In the genomic region with DNA sequence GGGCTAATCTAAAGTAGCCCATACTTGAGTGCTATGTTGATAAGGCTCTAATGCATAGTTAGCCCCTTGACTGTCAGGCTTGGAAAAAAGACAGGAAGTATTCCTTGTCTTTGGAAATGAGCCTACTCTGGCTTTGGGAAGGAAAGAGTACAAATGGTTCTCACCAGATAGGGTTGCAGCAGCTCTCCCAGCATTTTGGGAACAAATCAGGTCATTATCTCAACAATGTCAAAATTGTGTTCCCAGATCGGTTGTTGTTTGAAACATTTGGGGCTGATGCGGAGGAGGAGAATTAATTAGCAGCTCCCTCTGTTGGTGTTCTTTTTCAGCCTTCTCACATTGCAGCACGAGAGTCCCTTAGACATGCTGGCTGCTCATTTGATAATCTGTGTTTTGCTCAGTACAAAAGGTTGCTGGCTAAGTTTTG, we compare ENCODE assay signal across 8 cellular contexts. TPM values are rescaled to one million over a fixed set of nuclear protein-coding genes. Genes with fewer than 3 reads are reported as not detected.
DNase-seq lines count a peak whose midpoint lies in the region; ATAC-seq and TF ChIP-seq lines count a peak whose summit lies in the region.

No MANE protein-coding gene starts in this region.

- H3K4me1 ChIP-seq in breast epithelium = no peaks in the 10 kb centered on the region
- peaks cover 0 to 3% of the 10 kb centered on the region in 2 donors for H3K4me1 ChIP-seq in left lung
- peaks cover 3 to 7% of the 10 kb centered on the region in 2 donors for H3K4me1 ChIP-seq in aorta (ENCODE audit: control insufficient read depth in 1 of 2, insufficient read depth in 2 of 2, low read length in 2 of 2)

- H3K4me3 ChIP-seq in breast epithelium (no peak overlapping the region), left lung (no peak overlapping the region), aorta (ENCODE audit: low read length in 2 of 2) (no peak overlapping the region)

- intact Hi-C loops in activated naive CD4-positive, alpha-beta T cell treated with anti-CD3 and anti-CD28 coated beads for 36 hours (cut with micrococcal nuclease) = loop anchor here (1.0 to 2.0 kb wide), 2 partner anchors 42 to 162 kb away; a partner anchor contains a TSS
- intact Hi-C loops in breast epithelium (cut with DNase I; ENCODE audit: low total_unique reads) = no loop called here
- intact Hi-C loops in left lung (cut with DNase I) = no loop called here
- intact Hi-C loops in aorta (cut with DNase I) = loop anchor here (5.0 to 10.0 kb wide), 5 partner anchors 40 to 218 kb away; a partner anchor contains a TSS

- TF ChIP-seq CTCF in breast epithelium (IDR thresholded peaks at IDR 0.05) (peak in 2 of 3 donors; percentile 14 to 34), left lung (IDR thresholded peaks at IDR 0.05) (peak in 1 of 2 donors; percentile 20)

- no peaks in the 10 kb centered on the region for H3K27me3 Mint-ChIP-seq in activated naive CD4-positive, alpha-beta T cell treated with anti-CD3 and anti-CD28 coated beads for 36 hours (ENCODE audit: low read depth)

- peak overlapping the region; percentile 17 for H3K27ac Mint-ChIP-seq in activated naive CD4-positive, alpha-beta T cell treated with anti-CD3 and anti-CD28 coated beads for 36 hours

- WGBS in aorta, 2 donors = 0 to 3% methylated on average over 3 of the region's 3 CpGs

- no peaks in the 10 kb centered on the region for H3K27me3 ChIP-seq in breast epithelium
- no peaks in the 10 kb centered on the region for H3K27me3 ChIP-seq in left lung
- no peaks in the 10 kb centered on the region for H3K27me3 ChIP-seq in aorta (ENCODE audit: control insufficient read depth in 1 of 2, insufficient read depth in 2 of 2, low read length in 1 of 2)

- peak overlapping the region; percentile 13 for H3K4me3 Mint-ChIP-seq in activated naive CD4-positive, alpha-beta T cell treated with anti-CD3 and anti-CD28 coated beads for 36 hours

- H3K27ac ChIP-seq in breast epithelium (peak overlapping the region; percentile 33 to 36), left lung (peak overlapping the region; percentile 13 to 21), aorta (ENCODE audit: low read depth in 1 of 2, low read length in 2 of 2) (peak overlapping the region in 1 of 2 donors; percentile 17)

- H3K36me3 ChIP-seq in breast epithelium (no peaks in the 10 kb centered on the region), left lung (no peaks in the 10 kb centered on the region), aorta (ENCODE audit: control insufficient read depth in 1 of 2, insufficient read depth in 2 of 2, low read length in 1 of 2) (no peaks in the 10 kb centered on the region)

- no peaks in the 10 kb centered on the region for H3K9me3 Mint-ChIP-seq in activated naive CD4-positive, alpha-beta T cell treated with anti-CD3 and anti-CD28 coated beads for 36 hours

- DNase-seq in activated naive CD4-positive, alpha-beta T cell treated with anti-CD3 and anti-CD28 coated beads for 36 hours = no peak
- no peak for DNase-seq in activated naive CD4-positive, alpha-beta T cell (lab: John Stamatoyannopoulos, UW)
- DNase-seq in breast epithelium (ENCODE audit: low spot score in 2 of 2) = no peak
- no peak for DNase-seq in left lung
- DNase-seq in aorta = no peak
- DNase-seq in GOT3 (lab: John Stamatoyannopoulos, UW) = no peak

- H3K4me1 Mint-ChIP-seq in activated naive CD4-positive, alpha-beta T cell treated with anti-CD3 and anti-CD28 coated beads for 36 hours (ENCODE audit: low read depth) = peaks cover 28% of the 10 kb centered on the region

- no peaks in the 10 kb centered on the region for H3K36me3 Mint-ChIP-seq in activated naive CD4-positive, alpha-beta T cell treated with anti-CD3 and anti-CD28 coated beads for 36 hours (ENCODE audit: low read depth)

- CTCF ChIA-PET in activated naive CD4-positive, alpha-beta T cell treated with anti-CD3 and anti-CD28 coated beads for 36 hours (lab: Charles Lee) = interaction anchor here (1.2 kb wide), 1 partner anchor 9 kb away, joined by 3 read pairs; no protein-coding TSS in a partner anchor

- peak; percentile 73 for ATAC-seq in left lung
- ATAC-seq in aorta (ENCODE audit: low FRiP score) = peak; percentile 69
- no peak for ATAC-seq in GM21576 (IDR thresholded peaks at IDR 0.05; ENCODE audit: unreplicated experiment)
- ATAC-seq in HG02973 (IDR thresholded peaks at IDR 0.05; ENCODE audit: unreplicated experiment) = no peak

- TF ChIP-seq POLR2A in breast epithelium (IDR thresholded peaks at IDR 0.05) = no peak

- H3K9me3 ChIP-seq in breast epithelium = no peaks in the 10 kb centered on the region
- no peaks in the 10 kb centered on the region for H3K9me3 ChIP-seq in left lung
- no peaks in the 10 kb centered on the region for H3K9me3 ChIP-seq in aorta (ENCODE audit: control insufficient read depth, low read length)

RNA-seq across cellular contexts. Expression of a gene that starts 42.3 kb away (rescaled TPM):
- 1 to 10 TPM; 8.4 to 8.7 TPM for total RNA-seq in activated naive CD4-positive, alpha-beta T cell treated with anti-CD3 and anti-CD28 coated beads for 36 hours
- total RNA-seq in breast epithelium (10 to 100 TPM; 59.4 to 76.7 (median 64.9) TPM), left lung (10 to 100 TPM; 30.3 to 35.9 TPM), aorta (100 to 1,000 TPM; 127 to 149 TPM)
- 10 to 100 TPM; 71.6 to 80.3 TPM for polyA plus RNA-seq in aorta

Comparison
In these comparisons a context has a peak if more than half of its experiments do, and no peak if none do; other contexts are left out.
1. ATAC-seq: peak in left lung (single experiment) and aorta (single experiment); none in GM21576 (single experiment) and HG02973 (single experiment).
2. intact Hi-C loops: an anchor here in activated naive CD4-positive, alpha-beta T cell treated with anti-CD3 and anti-CD28 coated beads for 36 hours (1.0 to 2.0 kb wide) and aorta (5.0 to 10.0 kb wide); none called in breast epithelium and left lung.